19 cellular contexts compared by ENCODE assay signal in genomic region chr10:77821036-77821435, GRCh38.
"Had no signal": no experiment of that assay in that cellular context is flagged by ENCODE, and none has a peak within 500 bp of the region (broad histone marks: within the 10 kb centered on the region; RNA-seq: fewer than 3 reads in every experiment).

No MANE protein-coding gene starts in this region.

- H3K4me1 ChIP-seq: body of pancreas, tibial artery had no signal

- H3K27me3 ChIP-seq: body of pancreas, tibial artery had no signal

- FAIRE-seq: frontal cortex had no signal

- ATAC-seq: activated CD4-positive, CD25-positive, alpha-beta regulatory T cell treated with anti-CD3 and anti-CD28 coated beads, Interleukin-2, amount 50 U/mL, for 24 hours; body of pancreas; mucosa of descending colon had no signal

- H3K4me3 ChIP-seq: body of pancreas, mucosa of descending colon, SK-N-MC, tibial artery had no signal

- DNase-seq: activated CD4-positive, alpha-beta T cell treated with anti-CD3 and anti-CD28 coated beads, Interleukin-2, amount 10 ng/mL, durations not matched to agents 7 days and 5 days; activated CD8-positive, alpha-beta memory T cell treated with anti-CD3 and anti-CD28 coated beads for 24 hours; activated CD8-positive, alpha-beta memory T cell treated with anti-CD3 and anti-CD28 coated beads, Interleukin-2, amount 50 U/mL, for 4 hours; activated naive CD4-positive, alpha-beta T cell treated with Interleukin-2 at 50 U/mL for 16 hours; activated T-cell treated with anti-CD3 and anti-CD28 coated beads, Interleukin-2, amount 50 U/mL, for 24 hours; body of pancreas; effector CD8-positive, alpha-beta T cell; hippocampal formation; mesendoderm; mucosa of descending colon; occipital lobe; stimulated activated CD4-positive, alpha-beta T cell treated with anti-CD3 and anti-CD28 coated beads, Interleukin-4, amount 100 ng/mL, for 24 hours; tibial artery had no signal

- H3K4me3 Mint-ChIP-seq: activated CD4-positive, alpha-beta T cell treated with anti-CD3 and anti-CD28 coated beads, Interleukin-2, amount 10 ng/mL, durations not matched to agents 7 days and 5 days; activated T-cell treated with anti-CD3 and anti-CD28 coated beads, Interleukin-2, amount 50 U/mL, for 24 hours; dendritic cell treated with granulocyte-macrophage colony-stimulating factor and Interleukin-4, amounts not matched to agents 40 ng/mL and 50 ng/mL, for 4 days; stimulated activated naive CD8-positive, alpha-beta T cell treated with anti-CD3 and anti-CD28 coated beads, Interleukin-15, Interleukin-2, amounts not matched to agents 100 ng/mL and 50 ng/mL, for 24 hours had no signal

- H3K27ac ChIP-seq: body of pancreas, SK-N-MC, tibial artery had no signal

- H3K27ac Mint-ChIP-seq: activated CD4-positive, alpha-beta T cell treated with anti-CD3 and anti-CD28 coated beads, Interleukin-2, amount 10 ng/mL, durations not matched to agents 7 days and 5 days; dendritic cell treated with granulocyte-macrophage colony-stimulating factor and Interleukin-4, amounts not matched to agents 40 ng/mL and 50 ng/mL, for 4 days had no signal

- H3K9me3 ChIP-seq: body of pancreas, mucosa of descending colon, tibial artery had no signal

- H3K9me3 Mint-ChIP-seq: activated CD4-positive, alpha-beta T cell treated with anti-CD3 and anti-CD28 coated beads, Interleukin-2, amount 10 ng/mL, durations not matched to agents 7 days and 5 days; activated T-cell treated with anti-CD3 and anti-CD28 coated beads, Interleukin-2, amount 50 U/mL, for 24 hours; activated T-helper 2 cell treated with anti-CD3 and anti-CD28 coated beads, Interferon-gamma antibody, Interleukin-2, Interleukin-4, amounts not matched to agents 10 μg/mL and 5 μg/mL and 100 μg/mL, durations not matched to agents 14 hours and 24 hours and 36 hours; dendritic cell treated with granulocyte-macrophage colony-stimulating factor and Interleukin-4, amounts not matched to agents 40 ng/mL and 50 ng/mL, for 4 days; stimulated activated naive CD8-positive, alpha-beta T cell treated with anti-CD3 and anti-CD28 coated beads, Interleukin-15, Interleukin-2, amounts not matched to agents 100 ng/mL and 50 ng/mL, for 24 hours had no signal

- H3K27me3 Mint-ChIP-seq: activated CD4-positive, alpha-beta T cell treated with anti-CD3 and anti-CD28 coated beads, Interleukin-2, amount 10 ng/mL, durations not matched to agents 7 days and 5 days; activated T-cell treated with anti-CD3 and anti-CD28 coated beads, Interleukin-2, amount 50 U/mL, for 24 hours; dendritic cell treated with granulocyte-macrophage colony-stimulating factor and Interleukin-4, amounts not matched to agents 40 ng/mL and 50 ng/mL, for 4 days; stimulated activated naive CD8-positive, alpha-beta T cell treated with anti-CD3 and anti-CD28 coated beads, Interleukin-15, Interleukin-2, amounts not matched to agents 100 ng/mL and 50 ng/mL, for 24 hours had no signal
